ENCODE assay signal across 14 cellular contexts in genomic region chr2:70046534-70046933, GRCh38. TPM values are rescaled to one million over a fixed set of nuclear protein-coding genes. Genes with fewer than 3 reads are reported as not detected.
DNase-seq lines count a peak whose midpoint lies in the region; ATAC-seq and TF ChIP-seq lines count a peak whose summit lies in the region.
"Had no signal": no experiment of that assay in that cellular context is flagged by ENCODE, and none has a peak within 500 bp of the region (broad histone marks: within the 10 kb centered on the region; RNA-seq: fewer than 3 reads in every experiment).

No MANE protein-coding gene starts in this region.

- peak; percentile 48 for ATAC-seq in sciatic nerve
- ATAC-seq in HG02759 (IDR thresholded peaks at IDR 0.05; ENCODE audit: unreplicated experiment) = no peak
- ATAC-seq: gastroesophageal sphincter had no signal

- H3F3A ChIP-seq in smooth muscle cell (ENCODE audit: low read depth) = no peaks in the 10 kb centered on the region

- 19 to 55% methylated on average over 2 of the region's 2 CpGs for WGBS in esophagus squamous epithelium, 2 donors
- 98% methylated on average over 2 of the region's 2 CpGs for WGBS in smooth muscle cell (ENCODE audit: low lambda C conversion rate)

- CTCF ChIA-PET in OCI-LY7 (lab: Charles Lee; ENCODE audit: unreplicated experiment) = no interaction called here

- POLR2A ChIA-PET in OCI-LY7 (lab: Charles Lee) = no interaction called here

- H3K9me3 ChIP-seq in OCI-LY7 (ENCODE audit: low read length) (no peaks in the 10 kb centered on the region), esophagus squamous epithelium (no peaks in the 10 kb centered on the region), smooth muscle cell (replicated peaks; ENCODE audit: low read depth) (no peaks in the 10 kb centered on the region)
- H3K9me3 ChIP-seq: gastroesophageal sphincter had no signal

- H2AFZ ChIP-seq in OCI-LY7 (ENCODE audit: low read length) (no peak overlapping the region), smooth muscle cell (ENCODE audit: low read depth) (no peak overlapping the region)

- H3K4me2 ChIP-seq in OCI-LY7 (ENCODE audit: low read length) (no peak overlapping the region), smooth muscle cell (no peak overlapping the region)

- intact Hi-C loops in OCI-LY7 (cut with micrococcal nuclease; ENCODE audit: unreplicated experiment) (no loop called here), esophagus squamous epithelium (cut with DNase I) (no loop called here), sciatic nerve (cut with DNase I) (no loop called here)

- H3K27ac ChIP-seq in HL-60 (replicated peaks) = peak overlapping the region; percentile 70
- H3K27ac ChIP-seq in OCI-LY7 (ENCODE audit: low read depth, low read length, poor library complexity, severe bottlenecking) = no peak overlapping the region
- peak overlapping the region; percentile 47 to 81 (median 70) for H3K27ac ChIP-seq in esophagus squamous epithelium
- no peak overlapping the region for H3K27ac ChIP-seq in smooth muscle cell (ENCODE audit: low read depth)

- TF ChIP-seq POLR2A in esophagus squamous epithelium (IDR thresholded peaks at IDR 0.05) = no peak

- H3K4me3 ChIP-seq in HL-60 (replicated peaks; ENCODE audit: insufficient read depth, low read length) = no peak overlapping the region
- H3K4me3 ChIP-seq in OCI-LY7 (ENCODE audit: low read depth, low read length, poor library complexity, severe bottlenecking) = no peak overlapping the region
- H3K4me3 ChIP-seq in esophagus squamous epithelium = no peak overlapping the region
- H3K4me3 ChIP-seq in smooth muscle cell = no peak overlapping the region
- H3K4me3 ChIP-seq: gastroesophageal sphincter had no signal

- H3K9me2 ChIP-seq in OCI-LY7 (ENCODE audit: insufficient read depth, low read length) = no peaks in the 10 kb centered on the region

- H3K27me3 ChIP-seq in HL-60 (ENCODE audit: insufficient read depth, poor library complexity, severe bottlenecking) (no peaks in the 10 kb centered on the region), esophagus squamous epithelium (no peaks in the 10 kb centered on the region), smooth muscle cell (ENCODE audit: low read depth) (no peaks in the 10 kb centered on the region)
- H3K27me3 ChIP-seq: gastroesophageal sphincter had no signal

- DNase-seq in HL-60 (ENCODE audit: low read depth in 1 of 2, low spot score in 1 of 2) = peak; percentile 33 to 75
- DNase-seq in OCI-LY7 (ENCODE audit: low spot score) = peak; percentile 22
- no peak for DNase-seq in esophagus squamous epithelium (lab: John Stamatoyannopoulos, UW)
- DNase-seq in sciatic nerve (ENCODE audit: low spot score) = no peak
- no peak for DNase-seq in C1 segment of cervical spinal cord (lab: John Stamatoyannopoulos, UW)
- DNase-seq in smooth muscle cell (lab: John Stamatoyannopoulos, UW; ENCODE audit: unreplicated experiment) = no peak
- DNase-seq: activated CD4-positive, alpha-beta T cell treated with anti-CD3 and anti-CD28 coated beads for 48 hours; kidney glomerular epithelial cell; NCI-H187; nucleus accumbens; stimulated activated CD4-positive, alpha-beta T cell treated with anti-CD3 and anti-CD28 coated beads, Interleukin-1b, Interleukin-23, amount 100 ng/mL, for 48 hours; stimulated activated naive CD4-positive, alpha-beta T cell treated with Interleukin-2 at 50 U/mL for 16 hours had no signal

- no peaks in the 10 kb centered on the region for H4K20me1 ChIP-seq in OCI-LY7 (ENCODE audit: insufficient read depth, low read length)
- no peaks in the 10 kb centered on the region for H4K20me1 ChIP-seq in smooth muscle cell (ENCODE audit: low read depth)

- H3K36me3 ChIP-seq in OCI-LY7 (ENCODE audit: insufficient read depth, low read length) = peaks cover 51% of the 10 kb centered on the region
- H3K36me3 ChIP-seq in esophagus squamous epithelium = peaks cover 0 to 58% (median 0%) of the 10 kb centered on the region in 3 donors
- H3K36me3 ChIP-seq in smooth muscle cell (ENCODE audit: low read depth) = peaks cover 11% of the 10 kb centered on the region

- H3K79me2 ChIP-seq in OCI-LY7 (ENCODE audit: insufficient read depth, low read depth, low read length) = no peaks in the 10 kb centered on the region
- H3K79me2 ChIP-seq in smooth muscle cell (ENCODE audit: low read depth) = no peaks in the 10 kb centered on the region

- no peak overlapping the region for H3K9ac ChIP-seq in smooth muscle cell (ENCODE audit: low read depth)

- H3K4me1 ChIP-seq in OCI-LY7 (ENCODE audit: insufficient read depth, low read length, poor library complexity, severe bottlenecking) = peaks cover 3% of the 10 kb centered on the region
- H3K4me1 ChIP-seq in esophagus squamous epithelium = peaks cover 0 to 36% (median 10%) of the 10 kb centered on the region in 3 donors
- no peaks in the 10 kb centered on the region for H3K4me1 ChIP-seq in smooth muscle cell (ENCODE audit: low read depth)

- TF ChIP-seq CTCF in HL-60 (IDR thresholded peaks at IDR 0.05; ENCODE audit: insufficient read depth, low read length) (no peak), OCI-LY7 (conservative IDR thresholded peaks at IDR 0.05; ENCODE audit: low read length) (no peak), esophagus squamous epithelium (IDR thresholded peaks at IDR 0.05) (no peak), smooth muscle cell (IDR thresholded peaks at IDR 0.05; ENCODE audit: borderline replicate concordance, insufficient read depth, poor library complexity, severe bottlenecking) (no peak)

- BruUV-seq in OCI-LY7 (replicated peaks; lab: Mats Ljungman, UMichigan) = no TSS peak

RNA-seq across cellular contexts. Expression of gene PCBP1, which starts 40.7 kb away (rescaled TPM):
- total RNA-seq in OCI-LY7 (2014; rRNA removed; shearing (Covaris generic)) = 54.8 and 58.2 TPM in 2 replicates
- total RNA-seq in OCI-LY7 (2022) = 393 and 423 TPM in 2 replicates
- 100 to 1,000 TPM in 3 of 4 donors, 10 to 100 TPM in 1; 96.8 to 205 (median 177) TPM for total RNA-seq in esophagus squamous epithelium
- total RNA-seq in sciatic nerve = 285 TPM
- total RNA-seq in smooth muscle cell = 90.7 and 109 TPM in 2 replicates
- 145 and 150 TPM in 2 replicates for polyA plus RNA-seq in smooth muscle cell

Comparison
In these comparisons a context has a peak if more than half of its experiments do, and no peak if none do; other contexts are left out.
1. DNase-seq: peak in HL-60 (2 of 2) and OCI-LY7 (single experiment); none in esophagus squamous epithelium (single experiment), sciatic nerve (single experiment), C1 segment of cervical spinal cord (0 of 14) and smooth muscle cell (single experiment).
2. H3K27ac ChIP-seq: peak in HL-60 (single experiment) and esophagus squamous epithelium (4 of 4); none in OCI-LY7 (single experiment) and smooth muscle cell (single experiment).